Comparison of ENCODE assay signal across 8 cellular contexts in genomic region chr7:138008588-138009349, GRCh38. TPM values are rescaled to one million over a fixed set of nuclear protein-coding genes. Genes with fewer than 3 reads are reported as not detected.
DNase-seq lines count a peak whose midpoint lies in the region; ATAC-seq and TF ChIP-seq lines count a peak whose summit lies in the region.

No MANE protein-coding gene starts in this region.

- H3K27ac ChIP-seq in 22Rv1 (no peak overlapping the region), cardiac muscle cell (no peak overlapping the region), rectal smooth muscle tissue (ENCODE audit: low read depth, low read length) (no peak overlapping the region)

- no peaks in the 10 kb centered on the region for H3K4me1 ChIP-seq in cardiac muscle cell (ENCODE audit: low read depth)
- H3K4me1 ChIP-seq in rectal smooth muscle tissue (ENCODE audit: control insufficient read depth, insufficient read depth, low read length): no peaks in the 10 kb centered on the region

- H3K27ac Mint-ChIP-seq in activated T-helper 17 cell treated with anti-CD3 and anti-CD28 coated beads, Interleukin-2, amount 50 U/mL, for 72 hours: no peak overlapping the region

- peaks cover 3% of the 10 kb centered on the region for H3K27me3 Mint-ChIP-seq in activated T-helper 17 cell treated with anti-CD3 and anti-CD28 coated beads, Interleukin-2, amount 50 U/mL, for 72 hours

- no peak overlapping the region for H3K4me3 Mint-ChIP-seq in activated T-helper 17 cell treated with anti-CD3 and anti-CD28 coated beads, Interleukin-2, amount 50 U/mL, for 72 hours

- H3K9me3 Mint-ChIP-seq in activated T-helper 17 cell treated with anti-CD3 and anti-CD28 coated beads, Interleukin-2, amount 50 U/mL, for 72 hours: no peaks in the 10 kb centered on the region

- H3K4me1 Mint-ChIP-seq in activated T-helper 17 cell treated with anti-CD3 and anti-CD28 coated beads, Interleukin-2, amount 50 U/mL, for 72 hours: no peaks in the 10 kb centered on the region

- no peaks in the 10 kb centered on the region for H3K36me3 Mint-ChIP-seq in activated T-helper 17 cell treated with anti-CD3 and anti-CD28 coated beads, Interleukin-2, amount 50 U/mL, for 72 hours (ENCODE audit: low read depth)

- DNase-seq in EL (peak; percentile 65), NCI-H82 treated with DMSO at 0.1 percent for 48 hours (lab: John Stamatoyannopoulos, UW; ENCODE audit: unreplicated experiment) (peak; percentile 24), cardiac muscle cell (ENCODE audit: low read depth in 1 of 2, low spot score in 1 of 2) (peak; percentile 75 to 80)

- TF ChIP-seq CTCF in 22Rv1 (IDR thresholded peaks at IDR 0.05): peak; percentile 93
- peak; percentile 77 for TF ChIP-seq CTCF in cardiac muscle cell (IDR thresholded peaks at IDR 0.05; ENCODE audit: low read depth, low read length)

- no peaks in the 10 kb centered on the region for H3K9me3 ChIP-seq in cardiac muscle cell (ENCODE audit: low read depth)

- no peak overlapping the region for H3K9ac ChIP-seq in rectal smooth muscle tissue (ENCODE audit: low read length)

- H3K27me3 ChIP-seq in cardiac muscle cell (no peaks in the 10 kb centered on the region), rectal smooth muscle tissue (ENCODE audit: control insufficient read depth, insufficient read depth, low read length) (no peaks in the 10 kb centered on the region)

- H3K36me3 ChIP-seq in cardiac muscle cell (no peaks in the 10 kb centered on the region), rectal smooth muscle tissue (ENCODE audit: control insufficient read depth, insufficient read depth, low read length) (no peaks in the 10 kb centered on the region)

- ATAC-seq in HG03354 (IDR thresholded peaks at IDR 0.05; ENCODE audit: poor library complexity, severe bottlenecking, unreplicated experiment) (peak; percentile 71), HG02588 (IDR thresholded peaks at IDR 0.05; ENCODE audit: unreplicated experiment) (no peak)
- ATAC-seq in activated T-helper 17 cell treated with anti-CD3 and anti-CD28 coated beads, Interleukin-2, amount 50 U/mL, for 72 hours (replicated peaks): peak; percentile 44

- H3K4me3 ChIP-seq in cardiac muscle cell: no peak overlapping the region
- peak overlapping the region; percentile 40 for H3K4me3 ChIP-seq in rectal smooth muscle tissue (ENCODE audit: low read length)

RNA-seq across cellular contexts. Expression of gene CREB3L2, which starts 6.9 kb away (rescaled TPM):
- 10 to 100 TPM; 26.0 to 38.4 TPM for total RNA-seq in activated T-helper 17 cell treated with anti-CD3 and anti-CD28 coated beads, Interleukin-2, amount 50 U/mL, for 72 hours
- 15.8 and 24.3 TPM in 2 replicates for total RNA-seq in cardiac muscle cell
- polyA plus RNA-seq in cardiac muscle cell: 22.1 and 25.5 TPM in 2 replicates

Comparison
In these comparisons a context has a peak if more than half of its experiments do, and no peak if none do; other contexts are left out.
1. DNase-seq: peak in every context shown above with its lines; median percentile 78 in cardiac muscle cell; 65 in EL; 24 in NCI-H82 treated with DMSO at 0.1 percent for 48 hours.